In the genomic region with DNA sequence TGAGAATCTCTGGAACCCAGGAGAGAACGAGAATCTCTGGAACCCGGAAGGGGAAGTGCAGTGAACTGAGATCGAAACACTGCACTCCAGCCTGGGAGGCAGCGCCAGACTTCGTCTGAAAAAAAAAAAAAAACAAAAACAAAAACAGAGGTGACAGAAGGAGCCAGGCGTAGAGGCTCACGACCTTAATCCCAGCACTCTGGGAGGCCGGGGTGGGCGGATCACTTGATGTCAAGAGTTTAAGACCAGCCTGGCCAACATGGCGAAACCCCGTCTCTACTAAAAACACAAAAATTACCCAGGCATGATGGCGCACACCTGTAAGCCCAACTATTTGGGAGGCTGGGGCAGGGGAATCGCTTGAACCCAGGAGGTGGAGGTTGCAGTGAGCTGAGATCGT, we compare ENCODE assay signal across 38 cellular contexts.
"Had no signal": no experiment of that assay in that cellular context is flagged by ENCODE, and none has a peak within 500 bp of the region (broad histone marks: within the 10 kb centered on the region; RNA-seq: fewer than 3 reads in every experiment).

No MANE protein-coding gene starts in this region.

- H3K27ac Mint-ChIP-seq: activated naive CD4-positive, alpha-beta T cell treated with anti-CD3 and anti-CD28 coated beads for 36 hours; activated naive CD4-positive, alpha-beta T cell treated with anti-CD3 and anti-CD28 coated beads, Interleukin-2, amount 10 ng/mL, durations not matched to agents 7 days and 5 days; activated naive CD4-positive, alpha-beta T cell treated with anti-CD3 and anti-CD28 coated beads, Interleukin-2, amount 50 U/mL, for 24 hours; activated naive CD4-positive, alpha-beta T cell treated with anti-CD3 and anti-CD28 coated beads, Interleukin-2, amount 50 U/mL, for 72 hours; activated naive CD8-positive, alpha-beta T cell; activated naive CD8-positive, alpha-beta T cell treated with anti-CD3 and anti-CD28 coated beads for 36 hours; activated naive CD8-positive, alpha-beta T cell treated with anti-CD3 and anti-CD28 coated beads, Interleukin-2, amount 10 ng/mL, durations not matched to agents 7 days and 5 days; activated naive CD8-positive, alpha-beta T cell treated with anti-CD3 and anti-CD28 coated beads, Interleukin-2, amount 50 U/mL, for 24 hours; activated T-cell treated with anti-CD3 and anti-CD28 coated beads, Interleukin-2, amount 50 U/mL, for 24 hours; activated T-cell treated with anti-CD3 and anti-CD28 coated beads, Interleukin-2, amount 50 U/mL, for 72 hours; activated T-helper 1 cell treated with anti-CD3 and anti-CD28 coated beads, Interleukin-12 subunit alpha, Interleukin-12 subunit beta, Interleukin-2, Interleukin-4 antibody, amounts not matched to agents 30 ng/mL and 10 ng/mL and 1 ng/mL, durations not matched to agents 14 hours and 24 hours and 36 hours; activated T-helper 17 cell treated with anti-CD3 and anti-CD28 coated beads, Interleukin-2, amount 50 U/mL, for 72 hours; activated T-helper 2 cell treated with anti-CD3 and anti-CD28 coated beads, Interferon-gamma antibody, Interleukin-2, Interleukin-4, amounts not matched to agents 10 μg/mL and 5 μg/mL and 100 μg/mL, durations not matched to agents 14 hours and 24 hours and 36 hours; brain had no signal

- H3K36me3 ChIP-seq: adrenal gland, ascending aorta, brain microvascular endothelial cell, breast epithelium, cardiac muscle cell had no signal

- H3K36me3 Mint-ChIP-seq: activated naive CD4-positive, alpha-beta T cell treated with anti-CD3 and anti-CD28 coated beads, Interleukin-2, amount 50 U/mL, for 72 hours had no signal

- H3K9me3 Mint-ChIP-seq: activated naive CD4-positive, alpha-beta T cell treated with anti-CD3 and anti-CD28 coated beads for 36 hours; activated naive CD4-positive, alpha-beta T cell treated with anti-CD3 and anti-CD28 coated beads, Interleukin-2, amount 10 ng/mL, durations not matched to agents 7 days and 5 days; activated naive CD4-positive, alpha-beta T cell treated with anti-CD3 and anti-CD28 coated beads, Interleukin-2, amount 50 U/mL, for 24 hours; activated naive CD4-positive, alpha-beta T cell treated with anti-CD3 and anti-CD28 coated beads, Interleukin-2, amount 50 U/mL, for 72 hours; activated naive CD8-positive, alpha-beta T cell treated with anti-CD3 and anti-CD28 coated beads for 36 hours; activated naive CD8-positive, alpha-beta T cell treated with anti-CD3 and anti-CD28 coated beads, Interleukin-2, amount 10 ng/mL, durations not matched to agents 7 days and 5 days; activated naive CD8-positive, alpha-beta T cell treated with anti-CD3 and anti-CD28 coated beads, Interleukin-2, amount 50 U/mL, for 24 hours; activated T-cell treated with anti-CD3 and anti-CD28 coated beads, Interleukin-2, amount 50 U/mL, for 24 hours; activated T-cell treated with anti-CD3 and anti-CD28 coated beads, Interleukin-2, amount 50 U/mL, for 4 hours; activated T-cell treated with anti-CD3 and anti-CD28 coated beads, Interleukin-2, amount 50 U/mL, for 72 hours; activated T-helper 1 cell treated with anti-CD3 and anti-CD28 coated beads, Interleukin-12 subunit alpha, Interleukin-12 subunit beta, Interleukin-2, Interleukin-4 antibody, amounts not matched to agents 30 ng/mL and 10 ng/mL and 1 ng/mL, durations not matched to agents 14 hours and 24 hours and 36 hours; activated T-helper 17 cell treated with anti-CD3 and anti-CD28 coated beads, Interleukin-2, amount 50 U/mL, for 72 hours; central memory CD8-positive, alpha-beta T cell had no signal

- H3K4me3 Mint-ChIP-seq: activated naive CD4-positive, alpha-beta T cell treated with anti-CD3 and anti-CD28 coated beads for 36 hours; activated naive CD4-positive, alpha-beta T cell treated with anti-CD3 and anti-CD28 coated beads, Interleukin-2, amount 10 ng/mL, durations not matched to agents 7 days and 5 days; activated naive CD4-positive, alpha-beta T cell treated with anti-CD3 and anti-CD28 coated beads, Interleukin-2, amount 50 U/mL, for 24 hours; activated naive CD8-positive, alpha-beta T cell; activated naive CD8-positive, alpha-beta T cell treated with anti-CD3 and anti-CD28 coated beads for 36 hours; activated naive CD8-positive, alpha-beta T cell treated with anti-CD3 and anti-CD28 coated beads, Interleukin-2, amount 10 ng/mL, durations not matched to agents 7 days and 5 days; activated naive CD8-positive, alpha-beta T cell treated with anti-CD3 and anti-CD28 coated beads, Interleukin-2, amount 50 U/mL, for 24 hours; activated T-cell treated with anti-CD3 and anti-CD28 coated beads, Interleukin-2, amount 50 U/mL, for 24 hours; activated T-cell treated with anti-CD3 and anti-CD28 coated beads, Interleukin-2, amount 50 U/mL, for 4 hours; activated T-cell treated with anti-CD3 and anti-CD28 coated beads, Interleukin-2, amount 50 U/mL, for 72 hours; activated T-helper 1 cell treated with anti-CD3 and anti-CD28 coated beads, Interleukin-12 subunit alpha, Interleukin-12 subunit beta, Interleukin-2, Interleukin-4 antibody, amounts not matched to agents 30 ng/mL and 10 ng/mL and 1 ng/mL, durations not matched to agents 14 hours and 24 hours and 36 hours; activated T-helper 17 cell treated with anti-CD3 and anti-CD28 coated beads, Interleukin-2, amount 50 U/mL, for 72 hours; brain; central memory CD8-positive, alpha-beta T cell had no signal

- DNase-seq: activated effector memory CD4-positive, alpha-beta T cell treated with anti-CD3 and anti-CD28 coated beads, Interleukin-2, amount 50 U/mL, for 16 hours; activated effector memory CD4-positive, alpha-beta T cell treated with Interleukin-2 at 50 U/mL for 16 hours; activated gamma-delta T cell; activated gamma-delta T cell treated with Interleukin-2 at 50 U/mL for 16 hours; activated naive CD4-positive, alpha-beta T cell; activated naive CD4-positive, alpha-beta T cell treated with anti-CD3 and anti-CD28 coated beads for 36 hours; activated naive CD4-positive, alpha-beta T cell treated with anti-CD3 and anti-CD28 coated beads, Interleukin-2, amount 10 ng/mL, durations not matched to agents 7 days and 5 days; activated naive CD4-positive, alpha-beta T cell treated with anti-CD3 and anti-CD28 coated beads, Interleukin-2, amount 50 U/mL, for 16 hours; activated naive CD4-positive, alpha-beta T cell treated with Interleukin-2 at 50 U/mL for 16 hours; activated naive CD8-positive, alpha-beta T cell treated with anti-CD3 and anti-CD28 coated beads for 36 hours; activated naive CD8-positive, alpha-beta T cell treated with anti-CD3 and anti-CD28 coated beads, Interleukin-2, amount 10 ng/mL, durations not matched to agents 7 days and 5 days; activated naive CD8-positive, alpha-beta T cell treated with anti-CD3 and anti-CD28 coated beads, Interleukin-2, amount 50 U/mL, for 24 hours; activated T-cell treated with anti-CD3 and anti-CD28 coated beads, Interleukin-2, amount 50 U/mL, for 1 hour; activated T-cell treated with anti-CD3 and anti-CD28 coated beads, Interleukin-2, amount 50 U/mL, for 24 hours; activated T-cell treated with anti-CD3 and anti-CD28 coated beads, Interleukin-2, amount 50 U/mL, for 4 hours; activated T-cell treated with anti-CD3 and anti-CD28 coated beads, Interleukin-2, amount 50 U/mL, for 48 hours; activated T-cell treated with anti-CD3 and anti-CD28 coated beads, Interleukin-2, amount 50 U/mL, for 72 hours; adrenal gland; amniotic stem cell; amygdala; anterior cingulate cortex; aorta; body of pancreas; brain microvascular endothelial cell; caudate nucleus; central memory CD4-positive, alpha-beta T cell; cerebellar nuclear complex had no signal

- H3K27me3 Mint-ChIP-seq: activated naive CD4-positive, alpha-beta T cell treated with anti-CD3 and anti-CD28 coated beads, Interleukin-2, amount 10 ng/mL, durations not matched to agents 7 days and 5 days; activated naive CD4-positive, alpha-beta T cell treated with anti-CD3 and anti-CD28 coated beads, Interleukin-2, amount 50 U/mL, for 24 hours; activated naive CD8-positive, alpha-beta T cell; activated naive CD8-positive, alpha-beta T cell treated with anti-CD3 and anti-CD28 coated beads for 36 hours; activated naive CD8-positive, alpha-beta T cell treated with anti-CD3 and anti-CD28 coated beads, Interleukin-2, amount 10 ng/mL, durations not matched to agents 7 days and 5 days; activated naive CD8-positive, alpha-beta T cell treated with anti-CD3 and anti-CD28 coated beads, Interleukin-2, amount 50 U/mL, for 24 hours; activated T-helper 17 cell treated with anti-CD3 and anti-CD28 coated beads, Interleukin-2, amount 50 U/mL, for 72 hours; central memory CD8-positive, alpha-beta T cell had no signal

- H3K4me1 Mint-ChIP-seq: brain had no signal

- H3K27me3 ChIP-seq: adrenal gland, ascending aorta, body of pancreas, brain microvascular endothelial cell, cardiac muscle cell had no signal

- ATAC-seq: activated naive CD4-positive, alpha-beta T cell treated with anti-CD3 and anti-CD28 coated beads, Interleukin-2, amount 50 U/mL, for 72 hours; activated naive CD8-positive, alpha-beta T cell treated with anti-CD3 and anti-CD28 coated beads, Interleukin-2, amount 50 U/mL, for 24 hours; activated T-cell treated with anti-CD3 and anti-CD28 coated beads, Interleukin-2, amount 50 U/mL, for 4 hours; activated T-cell treated with anti-CD3 and anti-CD28 coated beads, Interleukin-2, amount 50 U/mL, for 72 hours; activated T-helper 17 cell treated with anti-CD3 and anti-CD28 coated beads, Interleukin-2, amount 50 U/mL, for 72 hours; body of pancreas had no signal

- H3K4me1 ChIP-seq: adrenal gland, ascending aorta, body of pancreas, breast epithelium had no signal

- H3K4me3 ChIP-seq: adrenal gland, ascending aorta, body of pancreas, breast epithelium, cardiac muscle cell had no signal

- H3K9me3 ChIP-seq: adrenal gland, ascending aorta, body of pancreas had no signal

- H3K27ac ChIP-seq: adrenal gland, ascending aorta, body of pancreas, brain microvascular endothelial cell, breast epithelium, cardiac muscle cell had no signal
